Comparison of ENCODE assay signal across 8 cellular contexts in the genomic region with DNA sequence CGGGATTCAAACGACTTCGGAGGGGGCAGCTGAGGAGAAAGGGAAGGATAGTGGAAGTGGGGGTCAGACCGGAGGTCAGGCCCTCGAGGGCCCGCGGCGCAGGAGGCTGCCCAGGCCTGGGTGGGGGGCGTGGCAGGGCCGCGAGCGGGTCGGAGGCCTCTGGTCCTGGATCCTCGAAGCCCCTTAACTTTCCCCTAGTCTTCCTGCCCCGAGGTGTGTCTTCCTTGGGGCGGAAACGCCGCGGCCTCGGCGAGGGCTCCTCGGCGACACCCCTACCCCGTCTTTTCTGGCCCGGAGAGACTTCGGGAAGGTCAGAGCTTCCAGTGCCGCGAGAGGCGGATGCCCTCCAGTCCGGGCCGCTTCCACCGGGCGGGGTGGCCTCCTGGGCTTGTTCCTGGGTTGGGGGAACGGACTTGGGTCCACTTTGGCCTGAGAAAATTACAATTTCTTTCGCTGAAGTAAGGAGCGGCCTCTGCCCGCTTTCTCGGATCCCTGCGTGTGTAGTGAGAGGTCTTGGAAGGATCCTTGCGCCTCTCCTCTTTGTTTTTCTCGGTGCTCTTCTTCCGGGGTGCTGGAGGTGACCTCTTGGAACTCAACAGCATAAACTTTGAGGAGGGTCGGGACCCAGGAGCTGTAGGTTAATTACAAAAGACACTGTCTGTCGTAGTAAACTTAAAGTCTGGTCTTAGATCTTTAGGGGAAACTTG. TPM values are rescaled to one million over a fixed set of nuclear protein-coding genes. Genes with fewer than 3 reads are reported as not detected.
DNase-seq lines count a peak whose midpoint lies in the region; ATAC-seq and TF ChIP-seq lines count a peak whose summit lies in the region.

No MANE protein-coding gene starts in this region.

- peak overlapping the region; percentile 97 for H3K27ac Mint-ChIP-seq in activated CD4-positive, alpha-beta memory T cell treated with anti-CD3 and anti-CD28 coated beads, Interleukin-2, amount 10 ng/mL, durations not matched to agents 7 days and 5 days
- H3K27ac Mint-ChIP-seq in nephron progenitor cell = peak overlapping the region; percentile 99

- peaks cover 3% of the 10 kb centered on the region; the same call in 1 of the 2 replicates for H3K4me1 ChIP-seq in HUES6 (ENCODE audit: control insufficient read depth, insufficient read depth, low read length)

- peak overlapping the region; percentile 99 for H3K4me3 Mint-ChIP-seq in activated CD4-positive, alpha-beta memory T cell treated with anti-CD3 and anti-CD28 coated beads, Interleukin-2, amount 10 ng/mL, durations not matched to agents 7 days and 5 days
- H3K4me3 Mint-ChIP-seq in nephron progenitor cell = peak overlapping the region; percentile 99

- peak overlapping the region; percentile 94 for H3K9ac ChIP-seq in HUES6 (ENCODE audit: low read length)

- DNase-seq in GM12864 (ENCODE audit: low read depth) (no peak), fibroblast of pulmonary artery (ENCODE audit: low read depth) (peak; percentile 50), nephron progenitor cell (peak; percentile 57), GOT3 (lab: John Stamatoyannopoulos, UW) (no peak), NOMO-1 treated with DMSO at 0.1 percent for 48 hours (lab: John Stamatoyannopoulos, UW; ENCODE audit: unreplicated experiment) (no peak)
- no peak for DNase-seq in activated CD4-positive, alpha-beta memory T cell treated with anti-CD3 and anti-CD28 coated beads, Interleukin-2, amount 10 ng/mL, durations not matched to agents 7 days and 5 days

- H3K36me3 Mint-ChIP-seq in activated CD4-positive, alpha-beta memory T cell treated with anti-CD3 and anti-CD28 coated beads, Interleukin-2, amount 10 ng/mL, durations not matched to agents 7 days and 5 days (ENCODE audit: low read depth) = peaks cover 14% of the 10 kb centered on the region
- H3K36me3 Mint-ChIP-seq in nephron progenitor cell (ENCODE audit: low read depth) = peaks cover 42% of the 10 kb centered on the region

- H3K9me3 ChIP-seq in HUES6 (ENCODE audit: control insufficient read depth, insufficient read depth, low read depth, low read length) = no peaks in the 10 kb centered on the region

- peak; percentile 14 for ATAC-seq in GM21529 (IDR thresholded peaks at IDR 0.05; ENCODE audit: unreplicated experiment)

- H3K9me3 Mint-ChIP-seq in activated CD4-positive, alpha-beta memory T cell treated with anti-CD3 and anti-CD28 coated beads, Interleukin-2, amount 10 ng/mL, durations not matched to agents 7 days and 5 days = no peaks in the 10 kb centered on the region
- H3K9me3 Mint-ChIP-seq in nephron progenitor cell = peaks cover 23% of the 10 kb centered on the region

- H3K36me3 ChIP-seq in HUES6 (ENCODE audit: control insufficient read depth, insufficient read depth, low read length) = peaks cover 8% of the 10 kb centered on the region

- H3K27ac ChIP-seq in HUES6 (ENCODE audit: low read depth, low read length) = peak overlapping the region; percentile 82

- H3K4me3 ChIP-seq in GM12864 (ENCODE audit: low read depth, low read length) (peak overlapping the region; percentile 93), HUES6 (ENCODE audit: low read depth, low read length) (peak overlapping the region; percentile 84), fibroblast of pulmonary artery (replicated peaks; ENCODE audit: low read depth, low read length) (peak overlapping the region; percentile 91)

- TF ChIP-seq CTCF in GM12864 (IDR thresholded peaks at IDR 0.05; ENCODE audit: low read depth, low read length, missing control alignments) (no peak), fibroblast of pulmonary artery (IDR thresholded peaks at IDR 0.05; ENCODE audit: low read length, missing control alignments) (no peak), nephron progenitor cell (IDR thresholded peaks at IDR 0.05) (no peak)

- POLR2A ChIA-PET in activated CD4-positive, alpha-beta memory T cell treated with anti-CD3 and anti-CD28 coated beads, Interleukin-2, amount 10 ng/mL, durations not matched to agents 7 days and 5 days (lab: Charles Lee) = interaction anchor here (0.8 to 7.0 kb wide), 19 partner anchors 13 to 198 kb away, joined by 3 to 111 read pairs (median 4); partner anchors contain the start of genes AP1G1, DHX38, PKD1L3 and TXNL4B

- peaks cover 33% of the 10 kb centered on the region for H3K4me1 Mint-ChIP-seq in activated CD4-positive, alpha-beta memory T cell treated with anti-CD3 and anti-CD28 coated beads, Interleukin-2, amount 10 ng/mL, durations not matched to agents 7 days and 5 days
- peaks cover 23% of the 10 kb centered on the region for H3K4me1 Mint-ChIP-seq in nephron progenitor cell

- no peaks in the 10 kb centered on the region for H3K27me3 ChIP-seq in HUES6 (ENCODE audit: control insufficient read depth, insufficient read depth, low read length)

- no peaks in the 10 kb centered on the region for H3K27me3 Mint-ChIP-seq in activated CD4-positive, alpha-beta memory T cell treated with anti-CD3 and anti-CD28 coated beads, Interleukin-2, amount 10 ng/mL, durations not matched to agents 7 days and 5 days
- H3K27me3 Mint-ChIP-seq in nephron progenitor cell (ENCODE audit: low read depth, poor library complexity) = peaks cover 2% of the 10 kb centered on the region

- CTCF ChIA-PET in activated CD4-positive, alpha-beta memory T cell treated with anti-CD3 and anti-CD28 coated beads, Interleukin-2, amount 10 ng/mL, durations not matched to agents 7 days and 5 days (lab: Charles Lee) = interaction anchor here (1.0 to 7.6 kb wide), 5 partner anchors 12 to 331 kb away, joined by 3 to 97 read pairs (median 4); partner anchors contain the start of genes AP1G1 and ZNF821

RNA-seq across cellular contexts. Expression of gene IST1, which starts 0.5 kb away (rescaled TPM):
- total RNA-seq in activated CD4-positive, alpha-beta memory T cell treated with anti-CD3 and anti-CD28 coated beads, Interleukin-2, amount 10 ng/mL, durations not matched to agents 7 days and 5 days = 100 to 1,000 TPM; 227 to 229 TPM

RNA-seq across cellular contexts. Expression of gene ZNF821, which starts 11.8 kb away (rescaled TPM):
- 10 to 100 TPM; 11.4 to 11.9 TPM for total RNA-seq in activated CD4-positive, alpha-beta memory T cell treated with anti-CD3 and anti-CD28 coated beads, Interleukin-2, amount 10 ng/mL, durations not matched to agents 7 days and 5 days

RNA-seq across cellular contexts. Expression of gene ATXN1L, which starts 50.1 kb away (rescaled TPM):
- 10 to 100 TPM; 23.6 to 24.8 TPM for total RNA-seq in activated CD4-positive, alpha-beta memory T cell treated with anti-CD3 and anti-CD28 coated beads, Interleukin-2, amount 10 ng/mL, durations not matched to agents 7 days and 5 days

Comparison
In these comparisons a context has a peak if more than half of its experiments do, and no peak if none do; other contexts are left out.
1. DNase-seq: peak in fibroblast of pulmonary artery (single experiment) and nephron progenitor cell (single experiment); none in GM12864 (single experiment), activated CD4-positive, alpha-beta memory T cell treated with anti-CD3 and anti-CD28 coated beads, Interleukin-2, amount 10 ng/mL, durations not matched to agents 7 days and 5 days (single experiment), GOT3 (single experiment) and NOMO-1 treated with DMSO at 0.1 percent for 48 hours (single experiment).
2. Peak in every context shown above with its lines, with median percentiles within 50 percentile points of each other: H3K4me3 ChIP-seq.